23 cellular contexts compared by ENCODE assay signal in genomic region chrX:140087865-140088264, GRCh38.
DNase-seq lines count a peak whose midpoint lies in the region; ATAC-seq, FAIRE-seq and TF ChIP-seq lines count a peak whose summit lies in the region.
"Had no signal": no experiment of that assay in that cellular context is flagged by ENCODE, and none has a peak within 500 bp of the region (broad histone marks: within the 10 kb centered on the region; RNA-seq: fewer than 3 reads in every experiment).

No MANE protein-coding gene starts in this region.

- H3K27me3 ChIP-seq in K562 (ENCODE audit: control insufficient read depth in 2 of 2, insufficient read depth in 2 of 2, low read length in 2 of 2) (peaks cover 3 to 13% of the 10 kb centered on the region in 2 experiments; a peak in 4 of 5 replicates), psoas muscle (ENCODE audit: insufficient read depth in 3 of 3, low read length in 2 of 3) (peaks cover 0 to 34% (median 3%) of the 10 kb centered on the region in 3 donors), HepG2 (ENCODE audit: control insufficient read depth in 1 of 2, insufficient read depth in 2 of 2, low read length in 2 of 2) (no peaks in the 10 kb centered on the region)
- H3K27me3 ChIP-seq: body of pancreas, SJCRH30 had no signal

- H3K4me1 ChIP-seq in K562 (replicated peaks in 1 of 2; ENCODE audit: control insufficient read depth in 2 of 2, insufficient read depth in 2 of 2, low read length in 2 of 2) (peaks cover 0 to 11% of the 10 kb centered on the region in 2 experiments; a peak in 2 of 5 replicates), psoas muscle (no peaks in the 10 kb centered on the region), mucosa of descending colon (ENCODE audit: low read depth) (no peaks in the 10 kb centered on the region), HepG2 (ENCODE audit: insufficient read depth, low read length) (no peaks in the 10 kb centered on the region)
- H3K4me1 ChIP-seq: SJCRH30 had no signal

- in situ Hi-C loops in KBM-7 (cut with MboI; ENCODE audit: low pct_unique_long_range_greater_than_20kb, low sequenced_read_pairs) (no loop called here), K562 (cut with MboI) (no loop called here), HepG2 (cut with HindIII; ENCODE audit: extremely low pct_ligation_motif_present, low pct_unique_long_range_greater_than_20kb) (no loop called here)

- H3K36me3 ChIP-seq in K562 (ENCODE audit: control insufficient read depth, insufficient read depth, low read length), result no peaks in the 10 kb centered on the region
- H3K36me3 ChIP-seq in psoas muscle (ENCODE audit: insufficient read depth in 1 of 2, low read depth in 1 of 2), result no peaks in the 10 kb centered on the region
- H3K36me3 ChIP-seq in mucosa of descending colon (ENCODE audit: low read depth), result no peaks in the 10 kb centered on the region
- no peaks in the 10 kb centered on the region for H3K36me3 ChIP-seq in HepG2 (replicated peaks in 1 of 2; ENCODE audit: control insufficient read depth in 1 of 2, insufficient read depth in 2 of 2, low read length in 2 of 2)
- H3K36me3 ChIP-seq: SJCRH30, upper lobe of left lung had no signal

- no peaks in the 10 kb centered on the region for H3K9me3 ChIP-seq in K562 (replicated peaks; ENCODE audit: control insufficient read depth, insufficient read depth, low read depth, low read length)
- H3K9me3 ChIP-seq in psoas muscle, result no peaks in the 10 kb centered on the region
- H3K9me3 ChIP-seq in mucosa of descending colon, result no peaks in the 10 kb centered on the region
- H3K9me3 ChIP-seq in HepG2 (ENCODE audit: low read length), result no peaks in the 10 kb centered on the region
- H3K9me3 ChIP-seq: body of pancreas, SJCRH30, upper lobe of left lung had no signal

- TF ChIP-seq POLR2A in K562 (conservative IDR thresholded peaks at IDR 0.05) (no peak), HepG2 (IDR thresholded peaks at IDR 0.05; ENCODE audit: insufficient read depth in 1 of 2, low read depth in 2 of 2, low read length in 2 of 2) (no peak)

- intact Hi-C loops in K562 (cut with micrococcal nuclease) (no loop called here), psoas muscle (cut with DNase I) (no loop called here), mucosa of descending colon (cut with DNase I, micrococcal nuclease) (no loop called here), HepG2 (cut with micrococcal nuclease; ENCODE audit: unreplicated experiment) (no loop called here)

- H3K9ac ChIP-seq in K562 (ENCODE audit: insufficient read depth in 1 of 2, low read depth in 2 of 2, low read length in 2 of 2) (no peak overlapping the region), HepG2 (ENCODE audit: insufficient read depth, low read depth, low read length) (no peak overlapping the region)

- no peak for ATAC-seq in K562
- ATAC-seq in psoas muscle, result no peak
- ATAC-seq in mucosa of descending colon, result no peak
- ATAC-seq in HepG2, result no peak
- ATAC-seq: activated CD4-positive, CD25-positive, alpha-beta regulatory T cell treated with anti-CD3 and anti-CD28 coated beads, Interleukin-2, amount 50 U/mL, for 24 hours; body of pancreas had no signal

- TF ChIP-seq CTCF in K562 (IDR thresholded peaks at IDR 0.05 in 2 of 3, conservative IDR thresholded peaks at IDR 0.05 in 1 of 3; ENCODE audit: insufficient read depth in 2 of 3, low read depth in 1 of 3, low read length in 3 of 3) (no peak), psoas muscle (IDR thresholded peaks at IDR 0.05) (no peak), mucosa of descending colon (IDR thresholded peaks at IDR 0.05) (no peak), HepG2 (CRISPR knock-in tag; IDR thresholded peaks at IDR 0.05) (no peak)

- H3K79me2 ChIP-seq in K562 (ENCODE audit: control insufficient read depth, insufficient read depth, low read length) (no peaks in the 10 kb centered on the region), HepG2 (ENCODE audit: insufficient read depth, low read length) (no peaks in the 10 kb centered on the region)

- H2AFZ ChIP-seq in K562 (ENCODE audit: low read depth, low read length) (no peak overlapping the region), HepG2 (ENCODE audit: low read length) (no peak overlapping the region)

- CTCF ChIA-PET in K562 (lab: Yijun Ruan, JAX; ENCODE audit: low intra/inter-chr PET ratio), result no interaction called here
- CTCF ChIA-PET in HepG2 (lab: Yijun Ruan, JAX; ENCODE audit: low intra/inter-chr PET ratio, low total read pairs), result no interaction called here

- H3K9me1 ChIP-seq in K562 (ENCODE audit: control insufficient read depth, insufficient read depth, low read length), result no peaks in the 10 kb centered on the region

- POLR2A ChIA-PET in K562 (lab: Yijun Ruan, JAX), result interaction anchor here (0.6 kb wide), 1 partner anchor 340 kb away, joined by 3 read pairs; no protein-coding TSS in a partner anchor
- POLR2A ChIA-PET in HepG2 (lab: Yijun Ruan, JAX), result no interaction called here

- H4K20me1 ChIP-seq in K562 (replicated peaks; ENCODE audit: control insufficient read depth, insufficient read depth, low read length) (no peaks in the 10 kb centered on the region), HepG2 (ENCODE audit: insufficient read depth, low read length) (no peaks in the 10 kb centered on the region)

- no peak overlapping the region for H3K4me3 ChIP-seq in K562
- no peak overlapping the region for H3K4me3 ChIP-seq in psoas muscle
- H3K4me3 ChIP-seq in mucosa of descending colon, result no peak overlapping the region
- no peak overlapping the region for H3K4me3 ChIP-seq in HepG2 (replicated peaks in 1 of 3; ENCODE audit: insufficient read depth in 1 of 3, low read depth in 2 of 3, low read length in 3 of 3)
- H3K4me3 ChIP-seq: body of pancreas, SJCRH30, upper lobe of left lung had no signal

- no TSS peak for BruUV-seq in K562 (replicated peaks; lab: Mats Ljungman, UMichigan)
- BruUV-seq in HepG2 (replicated peaks; lab: Mats Ljungman, UMichigan), result no TSS peak

- FAIRE-seq in K562 (lab: Jason Lieb, UNC) (no peak), HepG2 (lab: Jason Lieb, UNC) (no peak)
- FAIRE-seq: HTR-8/SVneo had no signal

- DNase-seq in NCI-H2171 (lab: John Stamatoyannopoulos, UW) (peak; percentile 1), NCI-H2171 treated with DMSO at 0.1 percent for 48 hours (lab: John Stamatoyannopoulos, UW) (no peak), KBM-7 (peak; percentile 34), K562 (ENCODE audit: extremely low read depth in 1 of 4, low spot score in 3 of 4) (no peak), psoas muscle (no peak), mucosa of descending colon (no peak), HepG2 (ENCODE audit: low spot score) (no peak)
- DNase-seq in stimulated activated CD4-positive, alpha-beta T cell treated with anti-CD3 and anti-CD28 coated beads, Interleukin-4, amount 100 ng/mL, for 1 hour, result no peak
- DNase-seq: activated CD4-positive, alpha-beta memory T cell treated with anti-CD3 and anti-CD28 coated beads for 36 hours; activated effector memory CD4-positive, alpha-beta T cell treated with anti-CD3 and anti-CD28 coated beads, Interleukin-2, amount 50 U/mL, for 16 hours; body of pancreas; CD4-positive, alpha-beta T cell; DMS53; HCEC 1CT; kidney glomerular epithelial cell; NCI-H1092 treated with DMSO at 0.1 percent for 48 hours; SJCRH30; substantia nigra; T-helper 1 cell; upper lobe of left lung had no signal

- TF ChIP-seq EP300 in K562 (IDR thresholded peaks at IDR 0.05; ENCODE audit: low read length), result no peak
- no peak for TF ChIP-seq EP300 in HepG2 (IDR thresholded peaks at IDR 0.05; ENCODE audit: low read depth in 2 of 2, low read length in 2 of 2)
- TF ChIP-seq EP300 in HepG2 (CRISPR knock-in tag; IDR thresholded peaks at IDR 0.05; ENCODE audit: borderline replicate concordance), result no peak

- TF ChIP-seq RAD21 in K562 (CRISPR knock-in tag; conservative IDR thresholded peaks at IDR 0.05 in 1 of 2, IDR thresholded peaks at IDR 0.05 in 1 of 2) (no peak), HepG2 (CRISPR knock-in tag; IDR thresholded peaks at IDR 0.05) (no peak)

- H3K27ac ChIP-seq in K562 (ENCODE audit: extremely low read depth, low read depth, low read length) (no peak overlapping the region), psoas muscle (no peak overlapping the region), HepG2 (ENCODE audit: extremely low read length, insufficient read depth, low read length) (no peak overlapping the region)
- H3K27ac ChIP-seq: body of pancreas, epithelial cell of prostate, SJCRH30, upper lobe of left lung had no signal

- H3K4me2 ChIP-seq in K562 (ENCODE audit: insufficient read depth, low read length), result no peak overlapping the region
- H3K4me2 ChIP-seq in HepG2 (ENCODE audit: low read depth, low read length), result no peak overlapping the region

- 0% methylated on average over 4 of the region's 4 CpGs for WGBS in K562 (ENCODE audit: insufficient coverage, low coverage, missing lambda C conversion rate)
- 39 to 58% (median 41%) methylated on average over 4 of the region's 4 CpGs for WGBS in psoas muscle, 3 donors
- WGBS in HepG2 (ENCODE audit: low lambda C conversion rate), result 8% methylated on average over 4 of the region's 4 CpGs

TF ChIP-seq in K562, 482 proteins besides CTCF, POLR2A, EP300 and RAD21:
- TF ChIP-seq ZNF644 (tag; IDR thresholded peaks at IDR 0.05; ENCODE audit: low read depth) (no peak), DNMT1 (IDR thresholded peaks at IDR 0.05) (no peak), ARNT (IDR thresholded peaks at IDR 0.05) (no peak), SPI1 (IDR thresholded peaks at IDR 0.05; ENCODE audit: borderline replicate concordance, low read depth, low read length) (peak; percentile 41; the same call in 1 of the 2 replicates)

TF ChIP-seq in HepG2, 621 proteins besides CTCF, POLR2A, EP300 and RAD21:
- TF ChIP-seq PHF21A (CRISPR knock-in tag; IDR thresholded peaks at IDR 0.05), result no peak
- TF ChIP-seq HNF4A (CRISPR knock-in tag; IDR thresholded peaks at IDR 0.05), result no peak
- TF ChIP-seq EZH2 (conservative IDR thresholded peaks at IDR 0.05; ENCODE audit: low read depth, low read length), result no peak
- TF ChIP-seq SMAD9 (CRISPR knock-in tag; IDR thresholded peaks at IDR 0.05), result no peak
- TF ChIP-seq BRD4 (CRISPR knock-in tag; IDR thresholded peaks at IDR 0.05), result no peak
- no peak for TF ChIP-seq RXRA (CRISPR knock-in tag; IDR thresholded peaks at IDR 0.05)
- no peak for TF ChIP-seq FLYWCH1 (CRISPR knock-in tag; IDR thresholded peaks at IDR 0.05)
- TF ChIP-seq HES4 (CRISPR knock-in tag; IDR thresholded peaks at IDR 0.05; ENCODE audit: borderline replicate concordance), result no peak
- no peak for TF ChIP-seq RORA (CRISPR knock-in tag; IDR thresholded peaks at IDR 0.05)
- TF ChIP-seq ZNF543 (CRISPR knock-in tag; IDR thresholded peaks at IDR 0.05), result no peak
- TF ChIP-seq ZNF746 (CRISPR knock-in tag; IDR thresholded peaks at IDR 0.05), result no peak

Comparison
In these comparisons a context has a peak if more than half of its experiments do, and no peak if none do; other contexts are left out.
1. DNase-seq: peak in NCI-H2171 (single experiment) and KBM-7 (single experiment); none in NCI-H2171 treated with DMSO at 0.1 percent for 48 hours (single experiment), K562 (0 of 4), stimulated activated CD4-positive, alpha-beta T cell treated with anti-CD3 and anti-CD28 coated beads, Interleukin-4, amount 100 ng/mL, for 1 hour (single experiment), psoas muscle (0 of 2), mucosa of descending colon (0 of 3) and HepG2 (single experiment).